28 cellular contexts compared by ENCODE assay signal in genomic region chr2:235267251-235267650, GRCh38.
"Had no signal": no experiment of that assay in that cellular context is flagged by ENCODE, and none has a peak within 500 bp of the region (broad histone marks: within the 10 kb centered on the region; RNA-seq: fewer than 3 reads in every experiment).

No MANE protein-coding gene starts in this region.

- H3K4me1 Mint-ChIP-seq: activated B cell treated with CpG ODN at 0.5 μM for 24 hours had no signal

- H3K9me3 ChIP-seq: adrenal gland, ascending aorta, left lung, spleen, thoracic aorta, upper lobe of right lung had no signal

- H3K36me3 Mint-ChIP-seq: activated naive CD8-positive, alpha-beta T cell; natural killer cell had no signal

- H3K27ac ChIP-seq: ascending aorta, brain microvascular endothelial cell, hepatocyte, left lung, thoracic aorta, upper lobe of right lung had no signal

- H3K36me3 ChIP-seq: adrenal gland, ascending aorta, brain microvascular endothelial cell, left lung, spleen, thoracic aorta, upper lobe of right lung had no signal

- H3K27me3 ChIP-seq: adrenal gland, ascending aorta, brain microvascular endothelial cell, hepatocyte, upper lobe of right lung had no signal

- H2AFZ ChIP-seq: hepatocyte had no signal

- H3K9me3 Mint-ChIP-seq: activated B cell treated with CpG ODN at 0.5 μM for 24 hours; activated T-cell treated with anti-CD3 and anti-CD28 coated beads, Interleukin-2, amount 50 U/mL, for 4 hours; activated T-helper 2 cell treated with anti-CD3 and anti-CD28 coated beads, Interferon-gamma antibody, Interleukin-2, Interleukin-4, amounts not matched to agents 10 μg/mL and 5 μg/mL and 100 μg/mL, durations not matched to agents 14 hours and 24 hours and 36 hours; T-helper 1 cell treated with Interleukin-12 subunit alpha and Interleukin-12 subunit beta and Interleukin-4 antibody, amounts not matched to agents 30 μg/mL and 1 μg/mL, for 36 hours had no signal

- DNase-seq: activated B cell treated with CpG ODN at 0.5 μM for 24 hours; activated CD4-positive, alpha-beta T cell treated with anti-CD3 and anti-CD28 coated beads for 36 hours; activated CD4-positive, alpha-beta T cell treated with anti-CD3 and anti-CD28 coated beads, Interleukin-2, amount 50 U/mL, for 48 hours; activated CD8-positive, alpha-beta memory T cell treated with anti-CD3 and anti-CD28 coated beads, Interleukin-2, amount 50 U/mL, for 48 hours; activated naive CD4-positive, alpha-beta T cell; activated T-cell treated with anti-CD3 and anti-CD28 coated beads, Interleukin-2, amount 50 U/mL, for 4 hours; adrenal gland; brain microvascular endothelial cell; caudate nucleus; effector memory CD4-positive, alpha-beta T cell; foreskin fibroblast; kidney glomerular epithelial cell; left lung; midbrain; natural killer cell; occipital lobe; retina; spleen; stimulated activated CD4-positive, alpha-beta T cell treated with anti-CD3 and anti-CD28 coated beads, Interleukin-4, amount 100 ng/mL, for 24 hours; stimulated activated naive CD4-positive, alpha-beta T cell treated with Interleukin-2 at 50 U/mL for 16 hours; upper lobe of right lung had no signal

- H3K4me3 Mint-ChIP-seq: activated B cell treated with CpG ODN at 0.5 μM for 24 hours; activated CD4-positive, alpha-beta T cell treated with anti-CD3 and anti-CD28 coated beads for 36 hours; activated naive CD8-positive, alpha-beta T cell; activated T-cell treated with anti-CD3 and anti-CD28 coated beads, Interleukin-2, amount 50 U/mL, for 4 hours; natural killer cell; T-helper 1 cell treated with Interleukin-12 subunit alpha and Interleukin-12 subunit beta and Interleukin-4 antibody, amounts not matched to agents 30 μg/mL and 1 μg/mL, for 36 hours had no signal

- H3K4me1 ChIP-seq: ascending aorta had no signal

- H3K27ac Mint-ChIP-seq: activated B cell treated with CpG ODN at 0.5 μM for 24 hours; activated CD4-positive, alpha-beta T cell treated with anti-CD3 and anti-CD28 coated beads for 36 hours; activated naive CD8-positive, alpha-beta T cell; activated T-helper 2 cell treated with anti-CD3 and anti-CD28 coated beads, Interferon-gamma antibody, Interleukin-2, Interleukin-4, amounts not matched to agents 10 μg/mL and 5 μg/mL and 100 μg/mL, durations not matched to agents 14 hours and 24 hours and 36 hours; natural killer cell; T-helper 1 cell treated with Interleukin-12 subunit alpha and Interleukin-12 subunit beta and Interleukin-4 antibody, amounts not matched to agents 30 μg/mL and 1 μg/mL, for 36 hours had no signal

- H3K4me2 ChIP-seq: hepatocyte had no signal

- H3K4me3 ChIP-seq: adrenal gland, ascending aorta, hepatocyte, left lung, spleen, thoracic aorta, upper lobe of right lung had no signal

- ATAC-seq: activated CD4-positive, alpha-beta T cell treated with anti-CD3 and anti-CD28 coated beads for 36 hours; activated T-cell treated with anti-CD3 and anti-CD28 coated beads, Interleukin-2, amount 50 U/mL, for 4 hours; esophagus mucosa; left lung; natural killer cell; upper lobe of right lung had no signal
